In genomic region chr13:33119022-33119735, GRCh38 we compare ENCODE assay signal across 15 cellular contexts.
DNase-seq lines count a peak whose midpoint lies in the region; FAIRE-seq and TF ChIP-seq lines count a peak whose summit lies in the region.
"Had no signal": no experiment of that assay in that cellular context is flagged by ENCODE, and none has a peak within 500 bp of the region (broad histone marks: within the 10 kb centered on the region; RNA-seq: fewer than 3 reads in every experiment).

No MANE protein-coding gene starts in this region.

- no peaks in the 10 kb centered on the region for H3K36me3 ChIP-seq in H1 (ENCODE audit: control insufficient read depth in 2 of 4, insufficient read depth in 4 of 4, low read length in 3 of 4)
- H3K36me3 ChIP-seq in prostate gland: no peaks in the 10 kb centered on the region

- CTCF ChIA-PET in RWPE1 (lab: Yijun Ruan, JAX) (interaction anchor here (0.7 kb wide), 2 partner anchors 17 to 222 kb away, joined by 3 read pairs; no protein-coding TSS in a partner anchor), H1 (lab: Charles Lee; ENCODE audit: partially characterized antibody) (interaction anchor here (0.8 to 1.0 kb wide), 2 partner anchors 9 to 27 kb away, joined by 4 to 7 read pairs; no protein-coding TSS in a partner anchor)

- no peak overlapping the region for H2BK15ac ChIP-seq in H1 (ENCODE audit: low read length)

- H2BK12ac ChIP-seq in H1 (ENCODE audit: low read depth, low read length): no peak overlapping the region

- H4K8ac ChIP-seq in H1 (ENCODE audit: extremely low read depth, insufficient read depth, low read length): no peak overlapping the region

- no peak overlapping the region for H3K23ac ChIP-seq in H1 (ENCODE audit: insufficient read length)

- H3K14ac ChIP-seq in H1 (ENCODE audit: insufficient read length): no peak overlapping the region

- H3K4me1 ChIP-seq in H1 (replicated peaks in 1 of 4; ENCODE audit: control insufficient read depth in 3 of 4, insufficient read depth in 4 of 4, low read length in 3 of 4): peaks cover 2 to 11% (median 4%) of the 10 kb centered on the region in 4 experiments; a peak in 4 of 7 replicates
- H3K4me1 ChIP-seq in prostate gland (replicated peaks): peaks cover 3% of the 10 kb centered on the region

- H3K79me1 ChIP-seq in H1 (ENCODE audit: low read depth, low read length): no peaks in the 10 kb centered on the region

- 93% methylated on average over 7 of the region's 7 CpGs; no CpG with 5 or more reads in 1 of the 2 experiments for WGBS in H1 (ENCODE audit: extremely low coverage in 1 of 2, insufficient coverage in 1 of 2, insufficient read length in 1 of 2, insufficient replicate concordance in 2 of 2, low coverage in 1 of 2, low lambda C conversion rate in 2 of 2, missing lambda C conversion rate in 1 of 2), 2 experiments
- 57% methylated on average over 7 of the region's 7 CpGs for WGBS in prostate gland

- no peak overlapping the region for H3K4ac ChIP-seq in H1 (replicated peaks; ENCODE audit: insufficient read length, low read depth, low read length)

- DNase-seq in DMS79 treated with DMSO at 0.1 percent for 48 hours (lab: John Stamatoyannopoulos, UW): peak; percentile 77
- DNase-seq in RWPE1 (ENCODE audit: low spot score): no peak
- no peak for DNase-seq in H1 (ENCODE audit: low read depth in 1 of 2, low spot score in 2 of 2)
- DNase-seq in prostate gland (ENCODE audit: low spot score): no peak
- DNase-seq in T-helper 2 cell: no peak
- DNase-seq in stimulated activated naive CD4-positive, alpha-beta T cell (lab: John Stamatoyannopoulos, UW): no peak
- no peak for DNase-seq in iPS-NIHi7 (ENCODE audit: extremely low spot score)
- DNase-seq in GM19240 (ENCODE audit: insufficient read length, low spot score): no peak
- DNase-seq: AML-193; amygdala; cortex of kidney; hippocampal formation; left cardiac atrium; stimulated activated naive CD4-positive, alpha-beta T cell treated with Interleukin-2 at 50 U/mL for 16 hours had no signal

- no peaks in the 10 kb centered on the region for H3K9me3 ChIP-seq in H1 (ENCODE audit: insufficient read depth in 2 of 2, low read depth in 1 of 2, low read length in 1 of 2)
- H3K9me3 ChIP-seq in prostate gland: no peaks in the 10 kb centered on the region

- no peak overlapping the region for H3K9ac ChIP-seq in H1 (replicated peaks in 1 of 4; ENCODE audit: extremely low read depth in 1 of 4, low read depth in 3 of 4, low read length in 3 of 4)

- no peak overlapping the region for H3K4me2 ChIP-seq in H1 (ENCODE audit: insufficient read depth in 1 of 2, low read depth in 2 of 2, low read length in 2 of 2)

- H4K91ac ChIP-seq in H1 (replicated peaks; ENCODE audit: insufficient read length, low read length): no peak overlapping the region

- H3K4me3 ChIP-seq in H1 (ENCODE audit: extremely low read depth in 1 of 4, insufficient read depth in 2 of 4, low read depth in 3 of 4, low read length in 4 of 4): no peak overlapping the region
- H3K4me3 ChIP-seq in prostate gland: no peak overlapping the region

- no peak overlapping the region for H2AK5ac ChIP-seq in H1 (ENCODE audit: low read depth, low read length)

- no peaks in the 10 kb centered on the region for H3K23me2 ChIP-seq in H1 (ENCODE audit: low read depth, low read length)

- FAIRE-seq in H1 (lab: Jason Lieb, UNC): no peak
- FAIRE-seq: urothelium cell line had no signal

- no peak overlapping the region for H2BK20ac ChIP-seq in H1 (ENCODE audit: low read length)

- no peak overlapping the region for H2BK5ac ChIP-seq in H1 (ENCODE audit: low read depth, low read length)

- H4K20me1 ChIP-seq in H1 (replicated peaks in 1 of 2; ENCODE audit: control insufficient read depth in 1 of 2, insufficient read depth in 2 of 2, low read length in 2 of 2): no peaks in the 10 kb centered on the region

- TF ChIP-seq RAD21 in H1 (IDR thresholded peaks at IDR 0.05 in 1 of 2, conservative IDR thresholded peaks at IDR 0.05 in 1 of 2; ENCODE audit: low read depth in 2 of 2, low read length in 2 of 2): no peak

- no peak for TF ChIP-seq EP300 in H1 (IDR thresholded peaks at IDR 0.05; ENCODE audit: borderline replicate concordance in 1 of 2, low read depth in 2 of 2, low read length in 2 of 2)

- H3K18ac ChIP-seq in H1 (ENCODE audit: extremely low read depth, low read length): no peak overlapping the region

- no peak for TF ChIP-seq CTCF in RWPE1 (conservative IDR thresholded peaks at IDR 0.05; ENCODE audit: low read depth)
- TF ChIP-seq CTCF in H1 (IDR thresholded peaks at IDR 0.05; ENCODE audit: control extremely low read depth in 1 of 3, insufficient read depth in 1 of 3, low read depth in 1 of 3, low read length in 3 of 3): no peak
- no peak for TF ChIP-seq CTCF in prostate gland (IDR thresholded peaks at IDR 0.05)

- no peak overlapping the region for H3K56ac ChIP-seq in H1 (replicated peaks; ENCODE audit: insufficient read length, low read depth, low read length)

- H3K27me3 ChIP-seq in H1 (replicated peaks in 1 of 4; ENCODE audit: control insufficient read depth in 3 of 4, extremely low read depth in 1 of 4, insufficient read depth in 3 of 4, low read length in 3 of 4) (no peaks in the 10 kb centered on the region), prostate gland (replicated peaks; ENCODE audit: insufficient read depth) (no peaks in the 10 kb centered on the region)

- no peak for TF ChIP-seq POLR2A in H1 (IDR thresholded peaks at IDR 0.05; ENCODE audit: control extremely low read depth in 1 of 2, low read depth in 2 of 2, low read length in 2 of 2)
- TF ChIP-seq POLR2A in prostate gland (IDR thresholded peaks at IDR 0.05): no peak

- intact Hi-C loops in prostate gland (cut with DNase I): loop anchor here (5.0 kb wide), 1 partner anchor 83 kb away; no protein-coding TSS in a partner anchor

- no peaks in the 10 kb centered on the region for H3K79me2 ChIP-seq in H1 (ENCODE audit: control insufficient read depth in 1 of 2, insufficient read depth in 2 of 2, low read length in 2 of 2)

- H4K5ac ChIP-seq in H1 (ENCODE audit: insufficient read length, low read depth, low read length): no peak overlapping the region

- H3K27ac ChIP-seq in RWPE1: peak overlapping the region; percentile 62
- H3K27ac ChIP-seq in H1 (ENCODE audit: low read depth, low read length): no peak overlapping the region
- H3K27ac ChIP-seq in prostate gland: peak overlapping the region; percentile 48 to 56

- H2AFZ ChIP-seq in H1 (ENCODE audit: low read length): no peak overlapping the region

- no peak overlapping the region for H2BK120ac ChIP-seq in H1 (replicated peaks; ENCODE audit: low read depth, low read length)

- POLR2A ChIA-PET in RWPE1 (lab: Yijun Ruan, JAX; ENCODE audit: low non-redundant PET): no interaction called here
- POLR2A ChIA-PET in H1 (lab: Charles Lee; ENCODE audit: partially characterized antibody): no interaction called here

TF ChIP-seq in H1, 55 proteins besides CTCF, POLR2A, EP300 and RAD21:
- no peak for TF ChIP-seq CTBP2 (IDR thresholded peaks at IDR 0.05; ENCODE audit: borderline replicate concordance, insufficient read depth, insufficient read length, low read length)
- TF ChIP-seq NANOG (IDR thresholded peaks at IDR 0.05; ENCODE audit: insufficient read depth, low read depth, low read length, poor library complexity, severe bottlenecking): peak; percentile 31
- TF ChIP-seq FOSL1 (IDR thresholded peaks at IDR 0.05; ENCODE audit: insufficient read depth, low read depth, low read length): no peak
- no peak for TF ChIP-seq POU5F1 (IDR thresholded peaks at IDR 0.05; ENCODE audit: low read depth, low read length)
